ENCODE assay signal across 14 cellular contexts in genomic region chr4:158912390-158913175, GRCh38.
"Had no signal": no experiment of that assay in that cellular context is flagged by ENCODE, and none has a peak within 500 bp of the region (broad histone marks: within the 10 kb centered on the region; RNA-seq: fewer than 3 reads in every experiment).

No MANE protein-coding gene starts in this region.

- H3K4me2 ChIP-seq: smooth muscle cell had no signal

- H3K9me3 ChIP-seq: heart left ventricle, left ventricle myocardium inferior had no signal

- H3K36me3 ChIP-seq: cardiac muscle cell, pancreas had no signal

- H3K9me3 Mint-ChIP-seq: activated T-helper 1 cell treated with anti-CD3 and anti-CD28 coated beads, Interleukin-12 subunit alpha, Interleukin-12 subunit beta, Interleukin-2, Interleukin-4 antibody, amounts not matched to agents 30 ng/mL and 10 ng/mL and 1 ng/mL, durations not matched to agents 14 hours and 24 hours and 36 hours had no signal

- H3K27ac Mint-ChIP-seq: activated CD8-positive, alpha-beta T cell treated with anti-CD3 and anti-CD28 coated beads, Interleukin-2, amount 10 ng/mL, durations not matched to agents 7 days and 5 days; activated T-helper 1 cell treated with anti-CD3 and anti-CD28 coated beads, Interleukin-12 subunit alpha, Interleukin-12 subunit beta, Interleukin-2, Interleukin-4 antibody, amounts not matched to agents 30 ng/mL and 10 ng/mL and 1 ng/mL, durations not matched to agents 14 hours and 24 hours and 36 hours had no signal

- H3K4me3 ChIP-seq: cardiac muscle cell, heart left ventricle, left ventricle myocardium inferior, pancreas, smooth muscle cell had no signal

- H3K4me3 Mint-ChIP-seq: activated CD8-positive, alpha-beta T cell treated with anti-CD3 and anti-CD28 coated beads, Interleukin-2, amount 10 ng/mL, durations not matched to agents 7 days and 5 days; activated T-helper 1 cell treated with anti-CD3 and anti-CD28 coated beads, Interleukin-12 subunit alpha, Interleukin-12 subunit beta, Interleukin-2, Interleukin-4 antibody, amounts not matched to agents 30 ng/mL and 10 ng/mL and 1 ng/mL, durations not matched to agents 14 hours and 24 hours and 36 hours had no signal

- H3K27ac ChIP-seq: cardiac muscle cell, heart left ventricle, left ventricle myocardium inferior, pancreas had no signal

- DNase-seq: activated CD4-positive, alpha-beta T cell treated with anti-CD3 and anti-CD28 coated beads for 4 hours; activated CD8-positive, alpha-beta memory T cell treated with anti-CD3 and anti-CD28 coated beads, Interleukin-2, amount 50 U/mL, for 48 hours; activated CD8-positive, alpha-beta T cell treated with anti-CD3 and anti-CD28 coated beads, Interleukin-2, amount 10 ng/mL, durations not matched to agents 7 days and 5 days; activated naive CD4-positive, alpha-beta T cell; effector memory CD4-positive, alpha-beta T cell; heart left ventricle; islet precursor cell; left ventricle myocardium inferior; mesendoderm; pancreas; T-helper 1 cell had no signal

- H3K27me3 ChIP-seq: cardiac muscle cell, heart left ventricle, pancreas had no signal

- H3K4me1 ChIP-seq: pancreas had no signal
